9 cellular contexts compared by ENCODE assay signal in the genomic region with DNA sequence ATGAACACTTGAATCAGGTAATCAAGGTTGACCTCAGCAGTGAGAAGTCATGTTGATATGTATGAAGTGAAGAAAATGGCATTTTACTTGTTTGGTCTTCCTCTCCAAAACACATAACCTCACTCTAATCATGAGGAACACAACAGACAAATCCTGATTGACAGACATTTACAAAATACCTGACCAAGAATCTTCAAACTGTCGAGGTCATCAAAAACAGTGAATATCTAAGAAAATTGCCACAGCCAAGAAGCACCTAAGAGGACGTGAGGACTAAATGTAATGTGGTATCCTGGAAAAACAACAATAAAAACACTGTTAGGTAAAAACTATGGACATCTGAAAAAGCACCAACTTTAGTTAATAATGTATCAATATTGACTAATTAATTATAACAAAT.
"Had no signal": no experiment of that assay in that cellular context is flagged by ENCODE, and none has a peak within 500 bp of the region (broad histone marks: within the 10 kb centered on the region; RNA-seq: fewer than 3 reads in every experiment).

No MANE protein-coding gene starts in this region.

- H3K9ac ChIP-seq: GM23248, KMS-11 had no signal

- H2AFZ ChIP-seq: GM23248 had no signal

- DNase-seq: GM23248, GOT3, H7, HFFc6, KBM-7 had no signal

- H3K27ac ChIP-seq: GM23248, HL-60, KMS-11 had no signal

- H3K9me3 ChIP-seq: HAP-1 had no signal

- H3K4me2 ChIP-seq: KMS-11 had no signal

- H3K4me1 ChIP-seq: HAP-1 had no signal

- H3K4me3 ChIP-seq: GM23248, HAP-1 had no signal

- ATAC-seq: HCT116 had no signal

- H3K36me3 ChIP-seq: HAP-1 had no signal
